7 cellular contexts compared by ENCODE assay signal in the genomic region with DNA sequence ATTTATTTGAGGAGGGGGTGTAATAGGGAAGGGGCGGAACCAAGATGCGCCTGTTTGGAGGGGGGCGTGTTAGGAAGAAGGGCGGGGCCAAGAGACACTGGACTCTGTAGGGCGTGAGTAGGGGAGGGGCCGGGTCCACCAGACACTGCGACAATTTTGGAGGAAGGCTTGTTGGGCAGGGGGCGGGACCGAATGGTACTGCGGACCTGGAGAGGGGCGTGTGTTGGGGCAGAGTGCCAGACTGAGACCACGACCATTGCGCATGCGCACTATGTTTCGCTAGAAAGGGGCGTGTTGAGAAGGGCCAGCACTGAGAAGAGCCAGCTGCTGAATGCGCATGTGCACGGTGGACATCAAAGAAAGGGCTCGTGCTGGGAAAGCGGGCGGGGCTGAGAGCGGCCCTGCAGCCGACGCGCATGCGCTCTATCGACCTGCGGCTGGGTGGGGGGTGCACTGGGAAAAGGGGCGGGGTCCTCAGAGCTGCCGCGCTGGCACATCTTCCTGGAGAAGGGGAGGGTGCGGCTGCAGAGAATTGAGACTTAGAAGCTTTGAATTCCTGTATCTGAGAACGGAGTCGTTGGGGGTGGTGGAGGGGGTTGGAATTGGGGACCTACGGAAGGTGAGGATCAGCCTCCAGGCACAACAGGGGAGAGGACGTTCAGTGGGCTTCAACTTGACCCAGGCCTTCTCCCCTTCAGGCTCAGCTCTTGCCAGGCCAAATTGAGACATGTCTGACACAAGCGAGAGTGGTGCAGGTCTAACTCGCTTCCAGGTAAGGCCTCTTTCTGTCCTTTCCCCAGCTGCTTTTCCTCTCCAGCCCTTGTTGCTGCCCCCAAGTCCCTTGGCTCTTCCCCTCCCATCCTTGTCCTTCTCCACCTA. TPM values are rescaled to one million over a fixed set of nuclear protein-coding genes. Genes with fewer than 3 reads are reported as not detected.
DNase-seq lines count a peak whose midpoint lies in the region; ATAC-seq and TF ChIP-seq lines count a peak whose summit lies in the region.

No MANE protein-coding gene starts in this region.

- H3K27ac ChIP-seq in iPS DF 6.9 (ENCODE audit: low read length) (no peak overlapping the region), sigmoid colon (peak overlapping the region; percentile 87 to 91 (median 90))

- DNase-seq in NCI-H2107 treated with DMSO at 0.1 percent for 48 hours (lab: John Stamatoyannopoulos, UW; ENCODE audit: unreplicated experiment) (peak; percentile 97), UCSD-AML1 (lab: John Stamatoyannopoulos, UW; ENCODE audit: unreplicated experiment) (peak; percentile 94), brain pericyte (ENCODE audit: low read depth, low spot score) (peak; percentile 95), iPS DF 6.9 (ENCODE audit: low read depth, low spot score) (peak; percentile 85), sigmoid colon (peak; percentile 97)

- H3K36me3 ChIP-seq in iPS DF 6.9 (ENCODE audit: control insufficient read depth, insufficient read depth, low read length) (peaks cover 22% of the 10 kb centered on the region; the same call in 1 of the 2 replicates), sigmoid colon (peaks cover 8 to 38% (median 16%) of the 10 kb centered on the region in 4 donors)

- peak in 1 of 4 donors; percentile 8 for TF ChIP-seq EP300 in sigmoid colon (IDR thresholded peaks at IDR 0.05)

- no CpG with 5 or more reads among the region's 38 CpGs for WGBS in iPS DF 6.9 (ENCODE audit: insufficient coverage, insufficient read length)
- WGBS in sigmoid colon, 2 donors, result 1 to 3% methylated on average over 38 of the region's 38 CpGs

- ATAC-seq in GM18520 (IDR thresholded peaks at IDR 0.05; ENCODE audit: unreplicated experiment) (peak; percentile 90), HG03066 (IDR thresholded peaks at IDR 0.05; ENCODE audit: low read depth, unreplicated experiment) (peak; percentile 90)

- intact Hi-C loops in sigmoid colon (cut with DNase I), result loop anchor here (1.0 to 10.0 kb wide), 8 partner anchors 169 to 906 kb away; partner anchors contain the start of genes APEX2, FGD1, GNL3L and PHF8

- no peaks in the 10 kb centered on the region for H3K9me3 ChIP-seq in iPS DF 6.9 (ENCODE audit: control insufficient read depth, insufficient read depth, low read length)
- no peaks in the 10 kb centered on the region for H3K9me3 ChIP-seq in sigmoid colon

- H3K4me1 ChIP-seq in iPS DF 6.9 (ENCODE audit: control insufficient read depth, insufficient read depth, low read length), result no peaks in the 10 kb centered on the region
- peaks cover 0 to 15% (median 11%) of the 10 kb centered on the region in 4 donors for H3K4me1 ChIP-seq in sigmoid colon

- H3K4me3 ChIP-seq in iPS DF 6.9 (ENCODE audit: low read length), result peak overlapping the region; percentile 60; the same call in 1 of the 2 replicates
- peak overlapping the region; percentile 55 to 73 (median 70) for H3K4me3 ChIP-seq in sigmoid colon

- no peak for TF ChIP-seq CTCF in sigmoid colon (IDR thresholded peaks at IDR 0.05)

- no peaks in the 10 kb centered on the region for H3K27me3 ChIP-seq in iPS DF 6.9 (ENCODE audit: control insufficient read depth, insufficient read depth, low read length)
- no peaks in the 10 kb centered on the region for H3K27me3 ChIP-seq in sigmoid colon

- no peak for TF ChIP-seq POLR2A in sigmoid colon (IDR thresholded peaks at IDR 0.05)

RNA-seq across cellular contexts. Expression of gene MAGED2, which starts 1.3 kb away (rescaled TPM):
- 100 to 1,000 TPM; 132 to 152 (median 143) TPM for total RNA-seq in sigmoid colon
- polyA plus RNA-seq in sigmoid colon, result 10 to 100 TPM; 44.9 to 63.4 (median 51.1) TPM

RNA-seq across cellular contexts. Expression of gene ITIH6, which starts 10.8 kb away (rescaled TPM):
- under 1 TPM in 1 of 4 donors, not detected in 3; under 0.01 TPM for total RNA-seq in sigmoid colon
- polyA plus RNA-seq in sigmoid colon, result not detected
